8 cellular contexts compared by ENCODE assay signal in the genomic region with DNA sequence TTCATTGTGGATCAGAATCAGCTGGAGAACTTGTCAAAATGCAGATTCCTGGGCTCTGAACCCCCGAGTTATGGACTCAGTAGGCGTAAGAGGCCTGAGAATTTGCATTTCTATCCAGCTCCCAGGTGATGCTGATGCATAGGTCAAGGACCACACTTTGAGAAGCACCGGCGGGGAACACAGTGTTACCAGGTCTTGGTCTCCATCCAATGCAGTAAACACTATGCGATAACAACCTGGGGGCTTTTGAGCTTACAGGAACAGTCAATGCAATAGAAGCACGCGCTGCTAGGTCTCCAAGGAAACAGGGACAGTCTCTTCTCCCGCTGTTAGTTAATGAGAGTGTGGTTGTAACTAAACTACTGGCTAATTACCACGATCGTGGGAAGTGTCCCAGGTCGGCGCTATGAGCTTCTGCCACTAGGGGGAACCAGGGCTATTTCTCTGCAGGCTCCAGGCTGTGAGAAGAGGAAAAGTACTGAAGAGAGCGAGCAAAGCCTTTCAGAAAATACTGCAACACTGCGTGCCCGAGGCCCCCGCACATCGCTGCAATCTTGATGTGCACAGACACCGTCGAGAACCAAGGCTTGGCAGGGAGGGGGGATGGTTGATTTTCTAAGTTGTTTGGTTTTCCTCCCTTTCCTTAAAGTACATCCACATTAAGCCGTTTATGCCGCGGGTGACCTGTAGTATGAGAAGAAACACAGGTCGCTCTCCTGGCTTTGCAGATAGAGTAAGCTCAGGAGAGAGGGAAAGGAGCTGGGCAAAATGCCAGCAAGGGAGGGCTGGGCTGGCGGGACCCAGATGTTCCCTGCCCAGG. TPM values are rescaled to one million over a fixed set of nuclear protein-coding genes. Genes with fewer than 3 reads are reported as not detected.
DNase-seq lines count a peak whose midpoint lies in the region; ATAC-seq and TF ChIP-seq lines count a peak whose summit lies in the region.

No MANE protein-coding gene starts in this region.

- H2AK5ac ChIP-seq in trophoblast cell (ENCODE audit: low read length), result no peak overlapping the region

- ATAC-seq in GM21737 (IDR thresholded peaks at IDR 0.05; ENCODE audit: unreplicated experiment), result peak; percentile 72

- H3K4me2 ChIP-seq in trophoblast cell (ENCODE audit: low read length), result peak overlapping the region; percentile 26

- H3K4me1 ChIP-seq in trophoblast cell (ENCODE audit: control insufficient read depth in 1 of 2, insufficient read depth in 2 of 2, low read length in 2 of 2), result no peaks in the 10 kb centered on the region
- H3K4me1 ChIP-seq in tibial nerve, result peaks cover 0 to 18% (median 4%) of the 10 kb centered on the region in 4 donors

- intact Hi-C loops in head of caudate nucleus (cut with DNase I), result loop anchor here (2.0 to 5.0 kb wide), 2 partner anchors 145 to 230 kb away; no protein-coding TSS in a partner anchor

- no CpG with 5 or more reads among the region's 24 CpGs for WGBS in trophoblast cell (ENCODE audit: extremely low coverage, insufficient coverage, insufficient read length)
- 8 to 10% methylated on average over 24 of the region's 24 CpGs for WGBS in tibial nerve, 2 donors

- no peaks in the 10 kb centered on the region for H3K79me2 ChIP-seq in trophoblast cell (ENCODE audit: control insufficient read depth, insufficient read depth, low read length, poor library complexity)

- no peak for TF ChIP-seq EP300 in tibial nerve (IDR thresholded peaks at IDR 0.05)

- no peak overlapping the region for H3K4ac ChIP-seq in trophoblast cell (ENCODE audit: low read depth, low read length)

- no peak overlapping the region for H3K4me3 ChIP-seq in trophoblast cell (ENCODE audit: low read depth, low read length)
- H3K4me3 ChIP-seq in tibial nerve, result peak overlapping the region in 2 of 4 donors; percentile 6 to 27

- H3K14ac ChIP-seq in trophoblast cell (ENCODE audit: low read length), result no peak overlapping the region

- peak; percentile 71 to 91 (median 85) for TF ChIP-seq CTCF in tibial nerve (IDR thresholded peaks at IDR 0.05)

- H3K18ac ChIP-seq in trophoblast cell (ENCODE audit: low read length), result no peak overlapping the region

- H2AFZ ChIP-seq in trophoblast cell (ENCODE audit: insufficient read depth, low read length, poor library complexity), result no peak overlapping the region

- no peak overlapping the region for H4K8ac ChIP-seq in trophoblast cell (ENCODE audit: low read depth, low read length)

- no peak overlapping the region for H4K91ac ChIP-seq in trophoblast cell (ENCODE audit: low read depth, low read length)

- no peaks in the 10 kb centered on the region for H3K9me3 ChIP-seq in trophoblast cell (ENCODE audit: insufficient read depth, low read depth, low read length)
- H3K9me3 ChIP-seq in tibial nerve, result no peaks in the 10 kb centered on the region

- H4K12ac ChIP-seq in trophoblast cell (ENCODE audit: low read depth, low read length), result no peak overlapping the region

- H3K27ac ChIP-seq in trophoblast cell (ENCODE audit: low read depth, low read length), result no peak overlapping the region
- no peak overlapping the region for H3K27ac ChIP-seq in tibial nerve

- H2BK120ac ChIP-seq in trophoblast cell (ENCODE audit: insufficient read depth, low read length, poor library complexity), result no peak overlapping the region

- no peak overlapping the region for H2BK12ac ChIP-seq in trophoblast cell (ENCODE audit: low read length)

- peak; percentile 39 for DNase-seq in COLO668 (lab: John Stamatoyannopoulos, UW; ENCODE audit: unreplicated experiment)
- peak; percentile 60 for DNase-seq in MV-4-11 (lab: John Stamatoyannopoulos, UW)
- DNase-seq in SK-MEL-5 (ENCODE audit: low read depth, low spot score), result peak; percentile 76
- peak; percentile 76 for DNase-seq in activated naive CD4-positive, alpha-beta T cell treated with anti-CD3 and anti-CD28 coated beads, Interleukin-2, amount 50 U/mL, for 16 hours
- peak; percentile 78 to 95 (median 88) for DNase-seq in head of caudate nucleus
- DNase-seq in trophoblast cell, result peak; percentile 57 to 85
- peak; percentile 52 to 81 for DNase-seq in tibial nerve (ENCODE audit: low spot score in 2 of 2)

- H3K27me3 ChIP-seq in trophoblast cell (ENCODE audit: insufficient read depth, low read length) (no peaks in the 10 kb centered on the region), tibial nerve (peaks cover 0 to 5% of the 10 kb centered on the region in 2 donors)

- no peak overlapping the region for H2BK5ac ChIP-seq in trophoblast cell (ENCODE audit: low read depth, low read length, poor library complexity)

- no peak overlapping the region for H3K23ac ChIP-seq in trophoblast cell (ENCODE audit: low read length)

- in situ Hi-C loops in SK-MEL-5 (cut with HindIII; ENCODE audit: low pct_unique_long_range_greater_than_20kb, low sequenced_read_pairs), result no loop called here

- H3K9ac ChIP-seq in trophoblast cell (ENCODE audit: low read length), result no peak overlapping the region

- no peaks in the 10 kb centered on the region for H3K79me1 ChIP-seq in trophoblast cell (ENCODE audit: low read length)

- H3K36me3 ChIP-seq in trophoblast cell (ENCODE audit: control insufficient read depth in 1 of 2, insufficient read depth in 2 of 2, low read length in 2 of 2) (no peaks in the 10 kb centered on the region), tibial nerve (no peaks in the 10 kb centered on the region)

- TF ChIP-seq POLR2A in tibial nerve (IDR thresholded peaks at IDR 0.05), result no peak

RNA-seq across cellular contexts. Expression of a gene that starts 52.0 kb away (rescaled TPM):
- not detected in 2 replicates for total RNA-seq in SK-MEL-5 (2014; rRNA removed; shearing (Covaris generic))
- not detected in 2 replicates for polyA plus RNA-seq in SK-MEL-5 (2015; cell fraction: cytosol; rRNA removed)
- 0.04 TPM in 1 of 2 replicates, not detected in the other for polyA plus RNA-seq in SK-MEL-5 (2015; cell fraction: nucleus; rRNA removed)
- polyA plus RNA-seq in trophoblast cell (2013), result under 0.01 TPM in 1 of 2 replicates, not detected in the other
- 10 to 100 TPM in 1 of 4 donors, 1 to 10 TPM in 3; 1.2 to 12.8 (median 4.8) TPM for total RNA-seq in tibial nerve
